ENCODE assay signal across 8 cellular contexts in genomic region chr5:96431376-96432244, GRCh38. TPM values are rescaled to one million over a fixed set of nuclear protein-coding genes. Genes with fewer than 3 reads are reported as not detected.
DNase-seq lines count a peak whose midpoint lies in the region; ATAC-seq, FAIRE-seq and TF ChIP-seq lines count a peak whose summit lies in the region.

No MANE protein-coding gene starts in this region.

- H3K4me1 ChIP-seq in GM12878 (ENCODE audit: control insufficient read depth, insufficient read depth, low read length) (peaks cover 5% of the 10 kb centered on the region; the same call in 1 of the 2 replicates), neural progenitor cell (peaks cover 16% of the 10 kb centered on the region), HepG2 (ENCODE audit: insufficient read depth, low read length) (no peaks in the 10 kb centered on the region)

- no peak overlapping the region for H3K4me3 ChIP-seq in GM12878
- peak overlapping the region; percentile 75 for H3K4me3 ChIP-seq in neural progenitor cell
- no peak overlapping the region for H3K4me3 ChIP-seq in HepG2 (replicated peaks in 1 of 3; ENCODE audit: insufficient read depth in 1 of 3, low read depth in 2 of 3, low read length in 3 of 3)

- H3F3A ChIP-seq in neural progenitor cell (ENCODE audit: low read depth): peaks cover 15% of the 10 kb centered on the region

- no peaks in the 10 kb centered on the region for H3K9me3 Mint-ChIP-seq in neural progenitor cell

- WGBS in GM12878 (ENCODE audit: insufficient coverage, insufficient replicate concordance, low lambda C conversion rate, missing lambda C conversion rate): 16% methylated on average over 33 of the region's 33 CpGs
- WGBS in HepG2 (ENCODE audit: low lambda C conversion rate): 58% methylated on average over 32 of the region's 33 CpGs

- FAIRE-seq in GM12878 (lab: Jason Lieb, UNC) (no peak), HepG2 (lab: Jason Lieb, UNC) (no peak)

- TF ChIP-seq EP300 in GM12878 (IDR thresholded peaks at IDR 0.05; ENCODE audit: borderline replicate concordance in 1 of 2, control insufficient read depth in 1 of 2, low read depth in 2 of 2, low read length in 2 of 2): no peak
- TF ChIP-seq EP300 in HepG2 (IDR thresholded peaks at IDR 0.05; ENCODE audit: low read depth in 2 of 2, low read length in 2 of 2): no peak
- TF ChIP-seq EP300 in HepG2 (CRISPR knock-in tag; IDR thresholded peaks at IDR 0.05; ENCODE audit: borderline replicate concordance): no peak

- H3K79me2 ChIP-seq in GM12878 (ENCODE audit: control insufficient read depth, insufficient read depth, low read length) (no peaks in the 10 kb centered on the region), neural progenitor cell (ENCODE audit: low read depth) (no peaks in the 10 kb centered on the region), HepG2 (ENCODE audit: insufficient read depth, low read length) (no peaks in the 10 kb centered on the region)

- H3K9me3 ChIP-seq in GM12878 (replicated peaks; ENCODE audit: control insufficient read depth, insufficient read depth, low read length) (no peaks in the 10 kb centered on the region; the same call in 2 of the 3 replicates), neural progenitor cell (ENCODE audit: low read depth) (no peaks in the 10 kb centered on the region), HepG2 (ENCODE audit: low read length) (no peaks in the 10 kb centered on the region)

- H3K36me3 ChIP-seq in GM12878 (ENCODE audit: control insufficient read depth in 2 of 2, insufficient read depth in 2 of 2, low read length in 1 of 2): no peaks in the 10 kb centered on the region
- H3K36me3 ChIP-seq in neural progenitor cell: no peaks in the 10 kb centered on the region
- H3K36me3 ChIP-seq in HepG2 (replicated peaks in 1 of 2; ENCODE audit: control insufficient read depth in 1 of 2, insufficient read depth in 2 of 2, low read length in 2 of 2): no peaks in the 10 kb centered on the region

- TF ChIP-seq RAD21 in GM12878 (IDR thresholded peaks at IDR 0.05; ENCODE audit: insufficient read depth, low read depth, low read length) (no peak), HepG2 (CRISPR knock-in tag; IDR thresholded peaks at IDR 0.05) (no peak)

- BruUV-seq in GM12878 (replicated peaks; lab: Mats Ljungman, UMichigan): no TSS peak
- BruUV-seq in HepG2 (replicated peaks; lab: Mats Ljungman, UMichigan): no TSS peak

- H3K27me3 Mint-ChIP-seq in neural progenitor cell (ENCODE audit: insufficient read depth, low read depth): peaks cover 17% of the 10 kb centered on the region

- peaks cover 0 to 10% of the 10 kb centered on the region in 2 experiments; a peak in 2 of 4 replicates for H3K27me3 ChIP-seq in GM12878 (replicated peaks in 1 of 2; ENCODE audit: control insufficient read depth in 2 of 2, insufficient read depth in 2 of 2, low read length in 1 of 2)
- H3K27me3 ChIP-seq in neural progenitor cell: peaks cover 72% of the 10 kb centered on the region
- H3K27me3 ChIP-seq in HepG2 (ENCODE audit: control insufficient read depth in 1 of 2, insufficient read depth in 2 of 2, low read length in 2 of 2): no peaks in the 10 kb centered on the region

- TF ChIP-seq POLR2A in GM12878 (IDR thresholded peaks at IDR 0.05; ENCODE audit: low read depth, low read length): no peak
- no peak for TF ChIP-seq POLR2A in HepG2 (IDR thresholded peaks at IDR 0.05; ENCODE audit: insufficient read depth in 1 of 2, low read depth in 2 of 2, low read length in 2 of 2)

- CTCF ChIA-PET in GM12878 (lab: Yijun Ruan, JAX): interaction anchor here (0.6 to 1.8 kb wide), 7 partner anchors 9 to 572 kb away, joined by 3 to 5 read pairs (median 4); no protein-coding TSS in a partner anchor
- CTCF ChIA-PET in HepG2 (lab: Yijun Ruan, JAX; ENCODE audit: low intra/inter-chr PET ratio, low total read pairs): no interaction called here

- H3K9ac ChIP-seq in GM12878 (ENCODE audit: control insufficient read depth, insufficient read depth, low read length) (no peak overlapping the region), neural progenitor cell (no peak overlapping the region), HepG2 (ENCODE audit: insufficient read depth, low read depth, low read length) (no peak overlapping the region)

- no peak overlapping the region for H2AFZ ChIP-seq in GM12878 (ENCODE audit: control insufficient read depth, low read depth, low read length)
- H2AFZ ChIP-seq in neural progenitor cell (replicated peaks): peak overlapping the region; percentile 93
- no peak overlapping the region for H2AFZ ChIP-seq in HepG2 (ENCODE audit: low read length)

- DNase-seq in EH (ENCODE audit: low read depth) (peak; percentile 32), NCI-H1092 treated with DMSO at 0.1 percent for 48 hours (lab: John Stamatoyannopoulos, UW) (peak; percentile 58), GM12878 (ENCODE audit: low read depth, low spot score) (no peak), neural progenitor cell (ENCODE audit: low spot score) (peak; percentile 57), kidney tubule cell (ENCODE audit: low spot score) (no peak), HepG2 (ENCODE audit: low spot score) (no peak), 8988T (no peak)

- no peak overlapping the region for H3K27ac ChIP-seq in GM12878 (ENCODE audit: control insufficient read depth, insufficient read depth)
- no peak overlapping the region for H3K27ac ChIP-seq in neural progenitor cell
- no peak overlapping the region for H3K27ac ChIP-seq in HepG2 (ENCODE audit: extremely low read length, insufficient read depth, low read length)

- peak overlapping the region; percentile 91 for H3K4me3 Mint-ChIP-seq in neural progenitor cell

- RAD21 ChIA-PET in GM12878 (lab: Charles Lee; ENCODE audit: unreplicated experiment): interaction anchor here (2.6 kb wide), 1 partner anchor 9 kb away, joined by 11 read pairs; no protein-coding TSS in a partner anchor

- no peaks in the 10 kb centered on the region for H3K36me3 Mint-ChIP-seq in neural progenitor cell

- ATAC-seq in GM12878 (peak; percentile 55), HepG2 (no peak), HG03025 (IDR thresholded peaks at IDR 0.05; ENCODE audit: low FRiP score, unreplicated experiment) (no peak)

- POLR2A ChIA-PET in GM12878 (lab: Charles Lee): interaction anchor here (0.5 kb wide), 1 partner anchor 9 kb away, joined by 3 read pairs; no protein-coding TSS in a partner anchor
- POLR2A ChIA-PET in HepG2 (lab: Yijun Ruan, JAX): no interaction called here

- SMC1A ChIA-PET in GM12878 (lab: Charles Lee; ENCODE audit: uncharacterized antibody, unreplicated experiment): interaction anchor here (0.7 to 1.0 kb wide), 2 partner anchors 8 to 19 kb away, joined by 3 read pairs; no protein-coding TSS in a partner anchor

- no peaks in the 10 kb centered on the region for H4K20me1 ChIP-seq in GM12878 (ENCODE audit: control insufficient read depth, insufficient read depth)
- peaks cover 30% of the 10 kb centered on the region for H4K20me1 ChIP-seq in neural progenitor cell (ENCODE audit: low read depth)
- H4K20me1 ChIP-seq in HepG2 (ENCODE audit: insufficient read depth, low read length): no peaks in the 10 kb centered on the region

- H3K27ac Mint-ChIP-seq in neural progenitor cell: peak overlapping the region; percentile 28

- peaks cover 37% of the 10 kb centered on the region for H3K4me1 Mint-ChIP-seq in neural progenitor cell

- in situ Hi-C loops in GM12878 (cut with MboI) (no loop called here), HepG2 (cut with HindIII; ENCODE audit: extremely low pct_ligation_motif_present, low pct_unique_long_range_greater_than_20kb) (no loop called here)

- H3K4me2 ChIP-seq in GM12878 (ENCODE audit: control insufficient read depth, insufficient read depth): peak overlapping the region; percentile 47; the same call in 1 of the 2 replicates
- H3K4me2 ChIP-seq in neural progenitor cell: peak overlapping the region; percentile 99
- no peak overlapping the region for H3K4me2 ChIP-seq in HepG2 (ENCODE audit: low read depth, low read length)

- intact Hi-C loops in GM12878 (cut with micrococcal nuclease; ENCODE audit: unreplicated experiment) (loop anchor here (10.0 kb wide), 1 partner anchor 507 kb away; no protein-coding TSS in a partner anchor), HepG2 (cut with micrococcal nuclease; ENCODE audit: unreplicated experiment) (no loop called here)

- TF ChIP-seq CTCF in GM12878 (IDR thresholded peaks at IDR 0.05 in 2 of 3, conservative IDR thresholded peaks at IDR 0.05 in 1 of 3; ENCODE audit: control insufficient read depth in 2 of 3, extremely low read depth in 1 of 3, insufficient read depth in 1 of 3, low read depth in 3 of 3, low read length in 3 of 3) (no peak), neural progenitor cell (IDR thresholded peaks at IDR 0.05) (no peak), HepG2 (CRISPR knock-in tag; IDR thresholded peaks at IDR 0.05) (no peak)

RNA-seq across cellular contexts. Expression of gene PCSK1, which starts 1.4 kb away (rescaled TPM):
- not detected in 2 replicates for total RNA-seq in GM12878 (2013; cell fraction: nucleolus; rRNA removed)
- total RNA-seq in GM12878 (2014; rRNA removed) (0.05 and 0.06 TPM in 2 replicates), GM12878 (2014; rRNA removed; fragmentation: Illumina TruSeq; extraction: Trizol) (not detected in 2 replicates), GM12878 (2021) (0.08 TPM in 1 of 2 replicates, not detected in the other), neural progenitor cell (ENCODE audit: low replicate concordance) (2.3 and 3.9 TPM in 2 replicates), HepG2 (2016; rRNA removed; fragmentation: Illumina TruSeq; extraction: Trizol) (not detected in 2 replicates)
- polyA plus RNA-seq in GM12878 (2011; ENCODE audit: low read depth): not detected
- polyA plus RNA-seq in GM12878 (2011; rRNA removed) (0.20 and 0.35 TPM in 2 replicates), GM12878 (2014; fragmentation: Illumina TruSeq; extraction: Trizol) (0.03 and 0.10 TPM in 2 replicates), GM12878 (2014; fragmentation: Nextera tagmentation; extraction: Ambion mirVana) (under 1 TPM in 1 of 2 experiments, not detected in 1; 0.06 TPM), GM12878 (2014; rRNA removed) (0.01 TPM in 1 of 2 replicates, not detected in the other), GM12878 (2016; fragmentation: Nextera tagmentation; extraction: Ambion mirVana) (under 1 TPM in 1 of 2 experiments, not detected in 1; 0.24 TPM), HepG2 (2011; rRNA removed) (not detected in 2 replicates)
- 0.04 and 0.05 TPM in 2 replicates for polyA plus RNA-seq in GM12878 (2011; cell fraction: cytosol; rRNA removed)
- polyA plus RNA-seq in GM12878 (2011; cell fraction: nucleus; rRNA removed): 0.09 and 0.26 TPM in 2 replicates
- polyA plus RNA-seq in GM12878 (2012): not detected in 2 replicates
- polyA minus RNA-seq in GM12878 (2011; rRNA and poly(A)+ RNA removed): 0.05 and 0.66 TPM in 2 replicates
- polyA minus RNA-seq in GM12878 (2011; cell fraction: cytosol; rRNA and poly(A)+ RNA removed): 0.83 TPM in 1 of 2 replicates, not detected in the other
- 0.29 TPM in 1 of 2 replicates, not detected in the other for polyA minus RNA-seq in GM12878 (2011; cell fraction: nucleus; rRNA and poly(A)+ RNA removed)
- total RNA-seq in HepG2 (2016; cell fraction: cytosol; rRNA removed; fragmentation: Illumina TruSeq; extraction: Trizol; ENCODE audit: low read depth): not detected in 2 replicates
- not detected in 2 replicates for total RNA-seq in HepG2 (2016; cell fraction: insoluble cytoplasmic fraction; rRNA removed; fragmentation: Illumina TruSeq; extraction: Trizol)
- not detected in 2 replicates for total RNA-seq in HepG2 (2016; cell fraction: membrane; rRNA removed; fragmentation: Illumina TruSeq; extraction: Trizol)
- total RNA-seq in HepG2 (2016; cell fraction: nucleus; rRNA removed; fragmentation: Illumina TruSeq; extraction: Trizol): not detected in 2 replicates
- polyA plus RNA-seq in HepG2 (2011; cell fraction: cytosol; rRNA removed): not detected in 2 replicates
- polyA plus RNA-seq in HepG2 (2011; cell fraction: nucleus; rRNA removed): not detected in 2 replicates
- 0.03 and 0.07 TPM in 2 replicates for polyA plus RNA-seq in HepG2 (2012)
- not detected in 2 replicates for polyA plus RNA-seq in HepG2 (2016; cell fraction: cytosol; fragmentation: Illumina TruSeq; extraction: Trizol; ENCODE audit: low read depth)
- not detected in 2 replicates for polyA plus RNA-seq in HepG2 (2016; cell fraction: insoluble cytoplasmic fraction; fragmentation: Illumina TruSeq; extraction: Trizol; ENCODE audit: low read depth)
- not detected in 2 replicates for polyA plus RNA-seq in HepG2 (2016; cell fraction: membrane; fragmentation: Illumina TruSeq; extraction: Trizol; ENCODE audit: low read depth)
- polyA plus RNA-seq in HepG2 (2016; cell fraction: nucleus; fragmentation: Illumina TruSeq; extraction: Trizol; ENCODE audit: insufficient read depth, low read depth): not detected in 2 replicates
- polyA minus RNA-seq in HepG2 (2011; rRNA and poly(A)+ RNA removed; ENCODE audit: low replicate concordance): 2.2 TPM in 1 of 2 replicates, not detected in the other
- not detected in 2 replicates for polyA minus RNA-seq in HepG2 (2011; cell fraction: cytosol; rRNA and poly(A)+ RNA removed)
- not detected in 2 replicates for polyA minus RNA-seq in HepG2 (2011; cell fraction: nucleus; rRNA and poly(A)+ RNA removed)

Comparison
In these comparisons a context has a peak if more than half of its experiments do, and no peak if none do; other contexts are left out.
1. DNase-seq: peak in EH (single experiment), NCI-H1092 treated with DMSO at 0.1 percent for 48 hours (single experiment) and neural progenitor cell (single experiment); none in GM12878 (single experiment), kidney tubule cell (single experiment), HepG2 (single experiment) and 8988T (single experiment).